Comparison of ENCODE assay signal across 11 cellular contexts in the genomic region with DNA sequence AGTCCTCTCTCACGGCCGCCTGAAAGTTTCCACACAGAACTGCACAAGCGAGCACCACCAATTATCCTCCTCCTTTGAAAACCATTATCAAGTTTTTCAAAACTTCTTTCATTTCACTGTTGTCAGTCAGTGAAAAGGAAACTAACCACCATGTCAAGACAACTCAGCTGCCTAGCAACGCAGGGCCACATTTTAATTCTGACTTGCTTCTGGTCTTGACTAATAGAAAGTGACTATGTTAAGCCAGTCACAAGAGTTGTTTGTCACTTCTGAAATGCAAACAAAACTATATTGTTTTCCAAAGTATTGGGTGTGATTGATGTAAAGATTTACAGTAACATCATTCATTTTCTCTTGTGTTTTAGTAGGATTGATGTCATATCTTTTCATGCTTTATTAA.
DNase-seq lines count a peak whose midpoint lies in the region; ATAC-seq and TF ChIP-seq lines count a peak whose summit lies in the region.
"Had no signal": no experiment of that assay in that cellular context is flagged by ENCODE, and none has a peak within 500 bp of the region (broad histone marks: within the 10 kb centered on the region; RNA-seq: fewer than 3 reads in every experiment).

No MANE protein-coding gene starts in this region.

- peaks cover 35% of the 10 kb centered on the region for H3K4me1 Mint-ChIP-seq in neural crest cell

- peak; percentile 89 for ATAC-seq in GM18909 (IDR thresholded peaks at IDR 0.05; ENCODE audit: poor library complexity, unreplicated experiment)
- ATAC-seq in HG02571 (IDR thresholded peaks at IDR 0.05; ENCODE audit: unreplicated experiment): peak; percentile 88
- ATAC-seq in HG03520 (IDR thresholded peaks at IDR 0.05; ENCODE audit: unreplicated experiment): peak; percentile 99
- no peak for ATAC-seq in Right ventricle myocardium inferior
- ATAC-seq: activated naive CD4-positive, alpha-beta T cell treated with anti-CD3 and anti-CD28 coated beads, Interleukin-2, amount 50 U/mL, for 72 hours; PC-3 had no signal

- peak overlapping the region; percentile 4 for H3K27ac Mint-ChIP-seq in neural crest cell (ENCODE audit: unreplicated experiment)
- H3K27ac Mint-ChIP-seq: activated naive CD4-positive, alpha-beta T cell treated with anti-CD3 and anti-CD28 coated beads, Interleukin-2, amount 50 U/mL, for 72 hours had no signal

- DNase-seq in neural crest cell (ENCODE audit: low read depth, low spot score) (no peak), cerebellum (ENCODE audit: low spot score) (no peak), dedifferentiated amniotic fluid mesenchymal stem cell (ENCODE audit: extremely low spot score) (no peak), Right ventricle myocardium inferior (ENCODE audit: missing footprints) (no peak)
- DNase-seq: PC-3; stimulated activated CD4-positive, alpha-beta T cell treated with anti-CD3 and anti-CD28 coated beads, Interleukin-2, amount 100 ng/mL, for 24 hours; testis had no signal

- H3K4me3 Mint-ChIP-seq in neural crest cell: peak overlapping the region; percentile 8

- no peaks in the 10 kb centered on the region for H3K9me3 Mint-ChIP-seq in neural crest cell

- TF ChIP-seq CTCF in neural crest cell (conservative IDR thresholded peaks at IDR 0.05): no peak

- no peaks in the 10 kb centered on the region for H3K27me3 Mint-ChIP-seq in neural crest cell (ENCODE audit: low read depth)

- no peaks in the 10 kb centered on the region for H3K36me3 Mint-ChIP-seq in neural crest cell (ENCODE audit: low read depth)
- H3K36me3 Mint-ChIP-seq: activated naive CD4-positive, alpha-beta T cell treated with anti-CD3 and anti-CD28 coated beads, Interleukin-2, amount 50 U/mL, for 72 hours had no signal

- intact Hi-C loops in Right ventricle myocardium inferior (cut with DNase I): loop anchor here (5.0 kb wide), 1 partner anchor 963 kb away; no protein-coding TSS in a partner anchor
